In genomic region chr9:124492818-124493217, GRCh38 we compare ENCODE assay signal across 1 cellular context.
TF ChIP-seq lines count a peak whose summit lies in the region.

No MANE protein-coding gene starts in this region.

TF ChIP-seq in H1, 55 proteins besides CTCF, POLR2A, EP300 and RAD21:
- no peak for TF ChIP-seq CREB1 (IDR thresholded peaks at IDR 0.05)
- TF ChIP-seq RBBP5 (IDR thresholded peaks at IDR 0.05; ENCODE audit: borderline replicate concordance, low read depth, low read length): no peak
- TF ChIP-seq SIN3A (conservative IDR thresholded peaks at IDR 0.05 in 1 of 2, IDR thresholded peaks at IDR 0.05 in 1 of 2; ENCODE audit: low read depth in 1 of 2, low read length in 2 of 2): no peak
- TF ChIP-seq ASH2L (IDR thresholded peaks at IDR 0.05; ENCODE audit: low read length): no peak
- no peak for TF ChIP-seq GABPA (IDR thresholded peaks at IDR 0.05; ENCODE audit: borderline replicate concordance, insufficient read depth, low read length)
- TF ChIP-seq RFX5 (IDR thresholded peaks at IDR 0.05; ENCODE audit: borderline replicate concordance, low read depth, low read length): no peak
- TF ChIP-seq SAP30 (IDR thresholded peaks at IDR 0.05; ENCODE audit: insufficient read depth, insufficient replicate concordance, low read length): no peak
- TF ChIP-seq EGR1 (IDR thresholded peaks at IDR 0.05; ENCODE audit: borderline replicate concordance, low read depth, low read length): no peak
- no peak for TF ChIP-seq ATF2 (IDR thresholded peaks at IDR 0.05; ENCODE audit: low read length)
- no peak for TF ChIP-seq CTBP2 (IDR thresholded peaks at IDR 0.05; ENCODE audit: borderline replicate concordance, insufficient read depth, insufficient read length, low read length)
- no peak for TF ChIP-seq BCL11A (IDR thresholded peaks at IDR 0.05; ENCODE audit: low read depth in 2 of 2, low read length in 2 of 2)
- TF ChIP-seq CBX8 (IDR thresholded peaks at IDR 0.05; ENCODE audit: borderline replicate concordance, low read depth, low read length): no peak
